Comparison of ENCODE assay signal across 14 cellular contexts in the genomic region with DNA sequence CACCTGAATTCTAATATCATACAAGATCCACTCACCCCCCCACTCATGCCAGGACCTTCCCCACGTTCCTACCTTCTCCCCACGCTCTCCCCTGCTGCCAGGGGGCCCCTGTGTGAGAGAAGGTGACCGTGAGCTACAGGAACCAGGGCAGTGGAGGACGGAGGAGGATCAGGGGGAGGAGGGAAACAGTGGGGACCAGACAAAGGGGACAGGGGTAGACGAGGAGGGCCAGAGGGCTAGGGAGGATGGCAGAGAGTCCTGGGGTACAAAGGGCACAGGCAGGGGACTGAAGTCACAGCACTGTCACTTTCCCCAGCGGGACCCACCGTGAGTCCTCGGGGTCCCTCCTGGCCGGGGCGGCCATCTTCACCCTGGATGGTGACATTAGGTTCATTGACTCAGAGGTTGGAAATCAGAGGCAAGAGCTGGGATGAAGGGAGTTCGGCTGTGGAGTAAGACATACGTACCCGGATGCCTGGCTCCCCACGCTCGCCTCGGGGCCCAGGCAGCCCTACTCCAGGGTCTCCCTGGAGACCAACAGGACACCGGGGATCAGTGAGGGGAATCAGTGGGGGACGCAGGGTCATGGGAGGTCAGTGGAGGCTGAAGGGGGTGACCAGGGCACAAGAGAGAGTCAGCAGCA. TPM values are rescaled to one million over a fixed set of nuclear protein-coding genes. Genes with fewer than 3 reads are reported as not detected.
DNase-seq lines count a peak whose midpoint lies in the region; ATAC-seq, FAIRE-seq and TF ChIP-seq lines count a peak whose summit lies in the region.
"Had no signal": no experiment of that assay in that cellular context is flagged by ENCODE, and none has a peak within 500 bp of the region (broad histone marks: within the 10 kb centered on the region; RNA-seq: fewer than 3 reads in every experiment).

No MANE protein-coding gene starts in this region.

- BruUV-seq in HepG2 (replicated peaks; lab: Mats Ljungman, UMichigan), result no TSS peak

- in situ Hi-C loops in HepG2 (cut with HindIII; ENCODE audit: extremely low pct_ligation_motif_present, low pct_unique_long_range_greater_than_20kb), result no loop called here

- peaks cover 6% of the 10 kb centered on the region for H3K27me3 Mint-ChIP-seq in nephron progenitor cell (ENCODE audit: low read depth, poor library complexity)
- H3K27me3 Mint-ChIP-seq in stimulated activated naive CD8-positive, alpha-beta T cell treated with anti-CD3 and anti-CD28 coated beads, Interleukin-15, amount 100 ng/mL, for 72 hours, result no peaks in the 10 kb centered on the region
- H3K27me3 Mint-ChIP-seq: CD4-positive, CD25-positive, alpha-beta regulatory T cell had no signal

- H3K27ac ChIP-seq in HepG2 (ENCODE audit: extremely low read length, insufficient read depth, low read length) (no peak overlapping the region), right lobe of liver (no peak overlapping the region)

- H3K9me3 Mint-ChIP-seq in nephron progenitor cell, result no peaks in the 10 kb centered on the region
- H3K9me3 Mint-ChIP-seq in stimulated activated naive CD8-positive, alpha-beta T cell treated with anti-CD3 and anti-CD28 coated beads, Interleukin-15, amount 100 ng/mL, for 72 hours, result no peaks in the 10 kb centered on the region

- H3K27me3 ChIP-seq in HepG2 (ENCODE audit: control insufficient read depth in 1 of 2, insufficient read depth in 2 of 2, low read length in 2 of 2) (no peaks in the 10 kb centered on the region), right lobe of liver (no peaks in the 10 kb centered on the region)
- H3K27me3 ChIP-seq: BLaER1 treated with 17β-estradiol and CSF1 and Interleukin-3, amounts not matched to agents 10 nM and 100 nM had no signal

- intact Hi-C loops in HepG2 (cut with micrococcal nuclease; ENCODE audit: unreplicated experiment), result no loop called here
- intact Hi-C loops in right lobe of liver (cut with DNase I), result no loop called here

- no peak for TF ChIP-seq RAD21 in HepG2 (CRISPR knock-in tag; IDR thresholded peaks at IDR 0.05)

- H3K36me3 ChIP-seq in HepG2 (replicated peaks in 1 of 2; ENCODE audit: control insufficient read depth in 1 of 2, insufficient read depth in 2 of 2, low read length in 2 of 2), result no peaks in the 10 kb centered on the region
- no peaks in the 10 kb centered on the region for H3K36me3 ChIP-seq in right lobe of liver
- H3K36me3 ChIP-seq: BLaER1 treated with 17β-estradiol and CSF1 and Interleukin-3, amounts not matched to agents 10 nM and 100 nM had no signal

- peak overlapping the region; percentile 81 for H3K27ac Mint-ChIP-seq in nephron progenitor cell
- H3K27ac Mint-ChIP-seq in stimulated activated naive CD8-positive, alpha-beta T cell treated with anti-CD3 and anti-CD28 coated beads, Interleukin-15, amount 100 ng/mL, for 72 hours, result no peak overlapping the region
- H3K27ac Mint-ChIP-seq: CD4-positive, CD25-positive, alpha-beta regulatory T cell had no signal

- H2AFZ ChIP-seq in HepG2 (ENCODE audit: low read length), result no peak overlapping the region

- ATAC-seq in HepG2, result no peak
- no peak for ATAC-seq in right lobe of liver
- no peak for ATAC-seq in stimulated activated naive CD8-positive, alpha-beta T cell treated with anti-CD3 and anti-CD28 coated beads, Interleukin-15, amount 100 ng/mL, for 72 hours
- ATAC-seq in HG02973 (IDR thresholded peaks at IDR 0.05; ENCODE audit: unreplicated experiment), result no peak

- H3K4me1 ChIP-seq in HepG2 (ENCODE audit: insufficient read depth, low read length) (peaks cover 91% of the 10 kb centered on the region), right lobe of liver (no peaks in the 10 kb centered on the region)

- H3K79me2 ChIP-seq in HepG2 (ENCODE audit: insufficient read depth, low read length), result no peaks in the 10 kb centered on the region

- POLR2A ChIA-PET in HepG2 (lab: Yijun Ruan, JAX), result no interaction called here

- H3K9ac ChIP-seq in HepG2 (ENCODE audit: insufficient read depth, low read depth, low read length), result no peak overlapping the region
- H3K9ac ChIP-seq: BLaER1 treated with 17β-estradiol and CSF1 and Interleukin-3, amounts not matched to agents 10 nM and 100 nM had no signal

- no peak for DNase-seq in HepG2 (ENCODE audit: low spot score)
- DNase-seq in right lobe of liver, result no peak
- no peak for DNase-seq in nephron progenitor cell
- DNase-seq in stimulated activated naive CD8-positive, alpha-beta T cell treated with anti-CD3 and anti-CD28 coated beads, Interleukin-15, amount 100 ng/mL, for 72 hours, result no peak
- no peak for DNase-seq in activated gamma-delta T cell treated with Interleukin-2 at 50 U/mL for 16 hours
- DNase-seq: 8988T; CD4-positive, CD25-positive, alpha-beta regulatory T cell; DMS53; HCEC 1CT had no signal

- TF ChIP-seq CTCF in HepG2 (CRISPR knock-in tag; IDR thresholded peaks at IDR 0.05) (no peak), right lobe of liver (IDR thresholded peaks at IDR 0.05) (no peak), nephron progenitor cell (IDR thresholded peaks at IDR 0.05) (no peak)

- peaks cover 22% of the 10 kb centered on the region for H3K4me1 Mint-ChIP-seq in nephron progenitor cell
- peaks cover 11% of the 10 kb centered on the region for H3K4me1 Mint-ChIP-seq in stimulated activated naive CD8-positive, alpha-beta T cell treated with anti-CD3 and anti-CD28 coated beads, Interleukin-15, amount 100 ng/mL, for 72 hours
- H3K4me1 Mint-ChIP-seq: CD4-positive, CD25-positive, alpha-beta regulatory T cell had no signal

- TF ChIP-seq POLR2A in HepG2 (IDR thresholded peaks at IDR 0.05; ENCODE audit: insufficient read depth in 1 of 2, low read depth in 2 of 2, low read length in 2 of 2) (no peak), right lobe of liver (IDR thresholded peaks at IDR 0.05) (no peak)

- TF ChIP-seq EP300 in HepG2 (IDR thresholded peaks at IDR 0.05; ENCODE audit: low read depth in 2 of 2, low read length in 2 of 2) (no peak), HepG2 (CRISPR knock-in tag; IDR thresholded peaks at IDR 0.05; ENCODE audit: borderline replicate concordance) (no peak)

- no peak overlapping the region for H3K4me2 ChIP-seq in HepG2 (ENCODE audit: low read depth, low read length)

- no peaks in the 10 kb centered on the region for H3K36me3 Mint-ChIP-seq in nephron progenitor cell (ENCODE audit: low read depth)
- H3K36me3 Mint-ChIP-seq: CD4-positive, CD25-positive, alpha-beta regulatory T cell had no signal

- no peak overlapping the region for H3K4me3 Mint-ChIP-seq in nephron progenitor cell
- H3K4me3 Mint-ChIP-seq in stimulated activated naive CD8-positive, alpha-beta T cell treated with anti-CD3 and anti-CD28 coated beads, Interleukin-15, amount 100 ng/mL, for 72 hours, result no peak overlapping the region

- WGBS in HepG2 (ENCODE audit: low lambda C conversion rate), result 87% methylated on average over 18 of the region's 18 CpGs
- 85% methylated on average over 5 of the region's 18 CpGs for WGBS in right lobe of liver (ENCODE audit: insufficient coverage, low coverage, low lambda C conversion rate, missing lambda C conversion rate)

- FAIRE-seq in HepG2 (lab: Jason Lieb, UNC), result no peak

- H3K4me3 ChIP-seq in HepG2 (replicated peaks in 1 of 3; ENCODE audit: insufficient read depth in 1 of 3, low read depth in 2 of 3, low read length in 3 of 3) (no peak overlapping the region), right lobe of liver (no peak overlapping the region)
- H3K4me3 ChIP-seq: BLaER1 treated with 17β-estradiol and CSF1 and Interleukin-3, amounts not matched to agents 10 nM and 100 nM had no signal

- no peaks in the 10 kb centered on the region for H4K20me1 ChIP-seq in HepG2 (ENCODE audit: insufficient read depth, low read length)
- H4K20me1 ChIP-seq: BLaER1 treated with 17β-estradiol and CSF1 and Interleukin-3, amounts not matched to agents 10 nM and 100 nM had no signal

- CTCF ChIA-PET in HepG2 (lab: Yijun Ruan, JAX; ENCODE audit: low intra/inter-chr PET ratio, low total read pairs), result no interaction called here

- H3K9me3 ChIP-seq in HepG2 (ENCODE audit: low read length), result no peaks in the 10 kb centered on the region
- H3K9me3 ChIP-seq in right lobe of liver, result no peaks in the 10 kb centered on the region
- H3K9me3 ChIP-seq: BLaER1 treated with 17β-estradiol and CSF1 and Interleukin-3, amounts not matched to agents 10 nM and 100 nM had no signal

RNA-seq across cellular contexts. Expression of a gene that starts 6.3 kb away (rescaled TPM):
- total RNA-seq in HepG2 (2016; rRNA removed; fragmentation: Illumina TruSeq; extraction: Trizol) (0.07 and 0.13 TPM in 2 replicates), right lobe of liver (not detected)
- not detected in 2 replicates for total RNA-seq in HepG2 (2016; cell fraction: cytosol; rRNA removed; fragmentation: Illumina TruSeq; extraction: Trizol; ENCODE audit: low read depth)
- 0.11 TPM in 1 of 2 replicates, not detected in the other for total RNA-seq in HepG2 (2016; cell fraction: insoluble cytoplasmic fraction; rRNA removed; fragmentation: Illumina TruSeq; extraction: Trizol)
- total RNA-seq in HepG2 (2016; cell fraction: membrane; rRNA removed; fragmentation: Illumina TruSeq; extraction: Trizol), result 0.10 TPM in 1 of 2 replicates, not detected in the other
- total RNA-seq in HepG2 (2016; cell fraction: nucleus; rRNA removed; fragmentation: Illumina TruSeq; extraction: Trizol), result 0.31 and 0.43 TPM in 2 replicates
- polyA plus RNA-seq in HepG2 (2011; rRNA removed), result 1.5 and 2.3 TPM in 2 replicates
- polyA plus RNA-seq in HepG2 (2011; cell fraction: cytosol; rRNA removed), result 0.71 and 0.87 TPM in 2 replicates
- 21.5 and 24.3 TPM in 2 replicates for polyA plus RNA-seq in HepG2 (2011; cell fraction: nucleus; rRNA removed)
- polyA plus RNA-seq in HepG2 (2012), result 0.99 and 2.0 TPM in 2 replicates
- 0.09 TPM in 1 of 2 replicates, not detected in the other for polyA plus RNA-seq in HepG2 (2016; cell fraction: cytosol; fragmentation: Illumina TruSeq; extraction: Trizol; ENCODE audit: low read depth)
- not detected in 2 replicates for polyA plus RNA-seq in HepG2 (2016; cell fraction: insoluble cytoplasmic fraction; fragmentation: Illumina TruSeq; extraction: Trizol; ENCODE audit: low read depth)
- polyA plus RNA-seq in HepG2 (2016; cell fraction: membrane; fragmentation: Illumina TruSeq; extraction: Trizol; ENCODE audit: low read depth), result not detected in 2 replicates
- polyA plus RNA-seq in HepG2 (2016; cell fraction: nucleus; fragmentation: Illumina TruSeq; extraction: Trizol; ENCODE audit: insufficient read depth, low read depth), result 0.70 and 1.8 TPM in 2 replicates
- polyA minus RNA-seq in HepG2 (2011; rRNA and poly(A)+ RNA removed; ENCODE audit: low replicate concordance), result 1.2 and 2.9 TPM in 2 replicates
- not detected in 2 replicates for polyA minus RNA-seq in HepG2 (2011; cell fraction: cytosol; rRNA and poly(A)+ RNA removed)
- 2.1 and 2.2 TPM in 2 replicates for polyA minus RNA-seq in HepG2 (2011; cell fraction: nucleus; rRNA and poly(A)+ RNA removed)
- total RNA-seq: CD4-positive, CD25-positive, alpha-beta regulatory T cell had no signal
- polyA plus RNA-seq: CD4-positive, CD25-positive, alpha-beta regulatory T cell had no signal

RNA-seq across cellular contexts. Expression of a gene that starts 13.3 kb away (rescaled TPM):
- 6.4 and 7.1 TPM in 2 replicates for total RNA-seq in HepG2 (2016; rRNA removed; fragmentation: Illumina TruSeq; extraction: Trizol)
- 2.1 and 2.6 TPM in 2 replicates for total RNA-seq in HepG2 (2016; cell fraction: cytosol; rRNA removed; fragmentation: Illumina TruSeq; extraction: Trizol; ENCODE audit: low read depth)
- 6.7 and 7.5 TPM in 2 replicates for total RNA-seq in HepG2 (2016; cell fraction: insoluble cytoplasmic fraction; rRNA removed; fragmentation: Illumina TruSeq; extraction: Trizol)
- 3.4 and 3.7 TPM in 2 replicates for total RNA-seq in HepG2 (2016; cell fraction: membrane; rRNA removed; fragmentation: Illumina TruSeq; extraction: Trizol)
- total RNA-seq in HepG2 (2016; cell fraction: nucleus; rRNA removed; fragmentation: Illumina TruSeq; extraction: Trizol), result 5.4 and 8.1 TPM in 2 replicates
- polyA plus RNA-seq in HepG2 (2011; rRNA removed), result 103 and 122 TPM in 2 replicates
- polyA plus RNA-seq in HepG2 (2011; cell fraction: cytosol; rRNA removed), result 80.3 and 95.3 TPM in 2 replicates
- polyA plus RNA-seq in HepG2 (2011; cell fraction: nucleus; rRNA removed), result 274 and 322 TPM in 2 replicates
- polyA plus RNA-seq in HepG2 (2012), result 46.3 and 53.1 TPM in 2 replicates
- 0.64 and 0.77 TPM in 2 replicates for polyA plus RNA-seq in HepG2 (2016; cell fraction: cytosol; fragmentation: Illumina TruSeq; extraction: Trizol; ENCODE audit: low read depth)
- 4.4 and 4.7 TPM in 2 replicates for polyA plus RNA-seq in HepG2 (2016; cell fraction: insoluble cytoplasmic fraction; fragmentation: Illumina TruSeq; extraction: Trizol; ENCODE audit: low read depth)
- polyA plus RNA-seq in HepG2 (2016; cell fraction: membrane; fragmentation: Illumina TruSeq; extraction: Trizol; ENCODE audit: low read depth), result 1.8 and 2.0 TPM in 2 replicates
- 11.6 and 13.1 TPM in 2 replicates for polyA plus RNA-seq in HepG2 (2016; cell fraction: nucleus; fragmentation: Illumina TruSeq; extraction: Trizol; ENCODE audit: insufficient read depth, low read depth)
- 5.2 and 195 TPM in 2 replicates for polyA minus RNA-seq in HepG2 (2011; rRNA and poly(A)+ RNA removed; ENCODE audit: low replicate concordance)
- 52.8 and 55.0 TPM in 2 replicates for polyA minus RNA-seq in HepG2 (2011; cell fraction: cytosol; rRNA and poly(A)+ RNA removed)
- 111 and 115 TPM in 2 replicates for polyA minus RNA-seq in HepG2 (2011; cell fraction: nucleus; rRNA and poly(A)+ RNA removed)
- total RNA-seq in right lobe of liver, result 10 to 100 TPM in 1 of 6 experiments, 1 to 10 TPM in 4, under 1 TPM in 1; 0.59 to 10.8 (median 1.4) TPM

RNA-seq across cellular contexts. Expression of a gene that starts 25.2 kb away (rescaled TPM):
- total RNA-seq in HepG2 (2016; rRNA removed; fragmentation: Illumina TruSeq; extraction: Trizol), result 0.55 and 2.7 TPM in 2 replicates
- total RNA-seq in HepG2 (2016; cell fraction: cytosol; rRNA removed; fragmentation: Illumina TruSeq; extraction: Trizol; ENCODE audit: low read depth), result 0.09 and 0.30 TPM in 2 replicates
- total RNA-seq in HepG2 (2016; cell fraction: insoluble cytoplasmic fraction; rRNA removed; fragmentation: Illumina TruSeq; extraction: Trizol), result 0.46 and 3.8 TPM in 2 replicates
- total RNA-seq in HepG2 (2016; cell fraction: membrane; rRNA removed; fragmentation: Illumina TruSeq; extraction: Trizol), result 0.40 and 0.41 TPM in 2 replicates
- 3.5 and 6.0 TPM in 2 replicates for total RNA-seq in HepG2 (2016; cell fraction: nucleus; rRNA removed; fragmentation: Illumina TruSeq; extraction: Trizol)
- polyA plus RNA-seq in HepG2 (2011; rRNA removed), result 11.7 and 18.1 TPM in 2 replicates
- polyA plus RNA-seq in HepG2 (2011; cell fraction: cytosol; rRNA removed), result 1.7 and 1.9 TPM in 2 replicates
- 238 and 263 TPM in 2 replicates for polyA plus RNA-seq in HepG2 (2011; cell fraction: nucleus; rRNA removed)
- polyA plus RNA-seq in HepG2 (2012), result 19.3 and 24.8 TPM in 2 replicates
- 0.10 TPM in 1 of 2 replicates, not detected in the other for polyA plus RNA-seq in HepG2 (2016; cell fraction: cytosol; fragmentation: Illumina TruSeq; extraction: Trizol; ENCODE audit: low read depth)
- 0.54 and 0.62 TPM in 2 replicates for polyA plus RNA-seq in HepG2 (2016; cell fraction: insoluble cytoplasmic fraction; fragmentation: Illumina TruSeq; extraction: Trizol; ENCODE audit: low read depth)
- polyA plus RNA-seq in HepG2 (2016; cell fraction: membrane; fragmentation: Illumina TruSeq; extraction: Trizol; ENCODE audit: low read depth), result 0.23 and 0.29 TPM in 2 replicates
- 20.6 and 20.8 TPM in 2 replicates for polyA plus RNA-seq in HepG2 (2016; cell fraction: nucleus; fragmentation: Illumina TruSeq; extraction: Trizol; ENCODE audit: insufficient read depth, low read depth)
- polyA minus RNA-seq in HepG2 (2011; rRNA and poly(A)+ RNA removed; ENCODE audit: low replicate concordance), result 7.3 and 44.5 TPM in 2 replicates
- 1.4 and 2.4 TPM in 2 replicates for polyA minus RNA-seq in HepG2 (2011; cell fraction: cytosol; rRNA and poly(A)+ RNA removed)
- 12.9 and 14.3 TPM in 2 replicates for polyA minus RNA-seq in HepG2 (2011; cell fraction: nucleus; rRNA and poly(A)+ RNA removed)
- total RNA-seq in right lobe of liver, result 1 to 10 TPM in 4 of 6 experiments, under 1 TPM in 2; 0.31 to 1.7 (median 1.1) TPM
- polyA plus RNA-seq: CD4-positive, CD25-positive, alpha-beta regulatory T cell had no signal

RNA-seq across cellular contexts. Expression of a gene that starts 39.5 kb away (rescaled TPM):
- total RNA-seq in HepG2 (2016; rRNA removed; fragmentation: Illumina TruSeq; extraction: Trizol) (273 and 316 TPM in 2 replicates), right lobe of liver (100 to 1,000 TPM; 176 to 329 (median 213) TPM)
- total RNA-seq in HepG2 (2016; cell fraction: cytosol; rRNA removed; fragmentation: Illumina TruSeq; extraction: Trizol; ENCODE audit: low read depth), result 111 and 125 TPM in 2 replicates
- total RNA-seq in HepG2 (2016; cell fraction: insoluble cytoplasmic fraction; rRNA removed; fragmentation: Illumina TruSeq; extraction: Trizol), result 277 and 308 TPM in 2 replicates
- 130 and 146 TPM in 2 replicates for total RNA-seq in HepG2 (2016; cell fraction: membrane; rRNA removed; fragmentation: Illumina TruSeq; extraction: Trizol)
- 180 and 194 TPM in 2 replicates for total RNA-seq in HepG2 (2016; cell fraction: nucleus; rRNA removed; fragmentation: Illumina TruSeq; extraction: Trizol)
- polyA plus RNA-seq in HepG2 (2011; rRNA removed), result 680 and 772 TPM in 2 replicates
- polyA plus RNA-seq in HepG2 (2011; cell fraction: cytosol; rRNA removed), result 928 and 1,184 TPM in 2 replicates
- 761 and 810 TPM in 2 replicates for polyA plus RNA-seq in HepG2 (2011; cell fraction: nucleus; rRNA removed)
- 354 and 462 TPM in 2 replicates for polyA plus RNA-seq in HepG2 (2012)
- polyA plus RNA-seq in HepG2 (2016; cell fraction: cytosol; fragmentation: Illumina TruSeq; extraction: Trizol; ENCODE audit: low read depth), result 101 and 102 TPM in 2 replicates
- polyA plus RNA-seq in HepG2 (2016; cell fraction: insoluble cytoplasmic fraction; fragmentation: Illumina TruSeq; extraction: Trizol; ENCODE audit: low read depth), result 253 and 261 TPM in 2 replicates
- 99.7 and 108 TPM in 2 replicates for polyA plus RNA-seq in HepG2 (2016; cell fraction: membrane; fragmentation: Illumina TruSeq; extraction: Trizol; ENCODE audit: low read depth)
- polyA plus RNA-seq in HepG2 (2016; cell fraction: nucleus; fragmentation: Illumina TruSeq; extraction: Trizol; ENCODE audit: insufficient read depth, low read depth), result 230 and 250 TPM in 2 replicates
- polyA minus RNA-seq in HepG2 (2011; rRNA and poly(A)+ RNA removed; ENCODE audit: low replicate concordance), result 1,601 and 2,541 TPM in 2 replicates
- polyA minus RNA-seq in HepG2 (2011; cell fraction: cytosol; rRNA and poly(A)+ RNA removed), result 429 and 449 TPM in 2 replicates
- 214 and 290 TPM in 2 replicates for polyA minus RNA-seq in HepG2 (2011; cell fraction: nucleus; rRNA and poly(A)+ RNA removed)

RNA-seq across cellular contexts. Expression of a gene that starts 51.6 kb away (rescaled TPM):
- total RNA-seq in HepG2 (2016; rRNA removed; fragmentation: Illumina TruSeq; extraction: Trizol) (0.31 TPM in 1 of 2 replicates, not detected in the other), right lobe of liver (not detected)
- not detected in 2 replicates for total RNA-seq in HepG2 (2016; cell fraction: cytosol; rRNA removed; fragmentation: Illumina TruSeq; extraction: Trizol; ENCODE audit: low read depth)
- 0.32 TPM in 1 of 2 replicates, not detected in the other for total RNA-seq in HepG2 (2016; cell fraction: insoluble cytoplasmic fraction; rRNA removed; fragmentation: Illumina TruSeq; extraction: Trizol)
- total RNA-seq in HepG2 (2016; cell fraction: membrane; rRNA removed; fragmentation: Illumina TruSeq; extraction: Trizol), result not detected in 2 replicates
- not detected in 2 replicates for total RNA-seq in HepG2 (2016; cell fraction: nucleus; rRNA removed; fragmentation: Illumina TruSeq; extraction: Trizol)
- 0.30 and 0.59 TPM in 2 replicates for polyA plus RNA-seq in HepG2 (2011; rRNA removed)
- not detected in 2 replicates for polyA plus RNA-seq in HepG2 (2011; cell fraction: cytosol; rRNA removed)
- 2.5 and 4.9 TPM in 2 replicates for polyA plus RNA-seq in HepG2 (2011; cell fraction: nucleus; rRNA removed)
- polyA plus RNA-seq in HepG2 (2012), result 0.25 and 0.27 TPM in 2 replicates
- not detected in 2 replicates for polyA plus RNA-seq in HepG2 (2016; cell fraction: cytosol; fragmentation: Illumina TruSeq; extraction: Trizol; ENCODE audit: low read depth)
- polyA plus RNA-seq in HepG2 (2016; cell fraction: insoluble cytoplasmic fraction; fragmentation: Illumina TruSeq; extraction: Trizol; ENCODE audit: low read depth), result not detected in 2 replicates
- not detected in 2 replicates for polyA plus RNA-seq in HepG2 (2016; cell fraction: membrane; fragmentation: Illumina TruSeq; extraction: Trizol; ENCODE audit: low read depth)
- not detected in 2 replicates for polyA plus RNA-seq in HepG2 (2016; cell fraction: nucleus; fragmentation: Illumina TruSeq; extraction: Trizol; ENCODE audit: insufficient read depth, low read depth)
- 0.68 TPM in 1 of 2 replicates, not detected in the other for polyA minus RNA-seq in HepG2 (2011; rRNA and poly(A)+ RNA removed; ENCODE audit: low replicate concordance)
- not detected in 2 replicates for polyA minus RNA-seq in HepG2 (2011; cell fraction: cytosol; rRNA and poly(A)+ RNA removed)
- polyA minus RNA-seq in HepG2 (2011; cell fraction: nucleus; rRNA and poly(A)+ RNA removed), result 1.1 and 2.4 TPM in 2 replicates
- total RNA-seq: CD4-positive, CD25-positive, alpha-beta regulatory T cell; Daoy; H4; HT1080 had no signal
- polyA plus RNA-seq: CD4-positive, CD25-positive, alpha-beta regulatory T cell had no signal
